Comparison of ENCODE assay signal across 22 cellular contexts in the genomic region with DNA sequence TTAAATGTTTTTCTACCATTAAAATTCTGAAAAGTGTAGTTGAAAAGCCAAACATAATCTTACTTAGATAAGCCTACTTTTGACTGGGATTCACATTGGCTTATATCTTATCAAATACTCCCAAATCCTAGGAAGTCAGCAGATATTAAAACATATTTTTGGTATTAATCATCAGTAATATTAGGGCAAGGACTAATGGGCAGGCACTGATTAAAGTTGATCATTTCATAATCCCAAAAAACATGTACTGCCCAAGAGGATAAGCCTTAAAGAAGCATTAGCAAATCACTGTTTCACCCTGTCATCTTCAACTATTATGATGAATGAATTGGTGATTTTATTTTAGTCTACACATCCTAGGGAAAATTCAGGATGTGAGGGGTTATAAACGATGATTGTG. TPM values are rescaled to one million over a fixed set of nuclear protein-coding genes. Genes with fewer than 3 reads are reported as not detected.
A peak's percentile ranks its signal among the peaks of the same experiment; 100 is the strongest.
DNase-seq lines count a peak whose midpoint lies in the region; ATAC-seq, FAIRE-seq and TF ChIP-seq lines count a peak whose summit lies in the region.
"Had no signal": no experiment of that assay in that cellular context is flagged by ENCODE, and none has a peak within 500 bp of the region (broad histone marks: within the 10 kb centered on the region; RNA-seq: fewer than 3 reads in every experiment).

No MANE protein-coding gene starts in this region.

- no peak overlapping the region for H3K4me3 Mint-ChIP-seq in natural killer cell
- H3K4me3 Mint-ChIP-seq in natural killer cell treated with Interleukin-12 subunit alpha and Interleukin-12 subunit beta and Interleukin-15 and Interleukin-18, amount 100 ng/mL, for 72 hours = no peak overlapping the region
- H3K4me3 Mint-ChIP-seq: GM23338 had no signal

- BruUV-seq in endothelial cell of umbilical vein (replicated peaks; lab: Mats Ljungman, UMichigan) = no TSS peak

- H3K9me1 ChIP-seq in endothelial cell of umbilical vein (replicated peaks; ENCODE audit: control insufficient read depth, extremely low read depth, insufficient read depth, low read length) = no peaks in the 10 kb centered on the region

- no peak overlapping the region for H3K4me3 ChIP-seq in endothelial cell of umbilical vein (replicated peaks in 1 of 3; ENCODE audit: insufficient read depth in 1 of 3, low read depth in 1 of 3, low read length in 3 of 3)
- H3K4me3 ChIP-seq: A549, GM23338, HAP-1 had no signal

- H3K4me2 ChIP-seq in endothelial cell of umbilical vein (ENCODE audit: insufficient read depth, low read length) = peak overlapping the region; percentile 42
- H3K4me2 ChIP-seq: A549, GM23338 had no signal

- H2AFZ ChIP-seq in endothelial cell of umbilical vein (ENCODE audit: low read depth, low read length) = no peak overlapping the region
- H2AFZ ChIP-seq: GM23338 had no signal

- TF ChIP-seq POLR2A in endothelial cell of umbilical vein (IDR thresholded peaks at IDR 0.05; ENCODE audit: low read depth, low read length) = no peak

- ATAC-seq in natural killer cell (no peak), omental fat pad (ENCODE audit: low FRiP score) (peak; percentile 72), GM21381 (IDR thresholded peaks at IDR 0.05; ENCODE audit: unreplicated experiment) (no peak)
- ATAC-seq in natural killer cell treated with Interleukin-12 subunit alpha and Interleukin-12 subunit beta and Interleukin-15 and Interleukin-18, amount 100 ng/mL, for 72 hours = no peak
- ATAC-seq: A549, GM23338 had no signal

- no peaks in the 10 kb centered on the region for H3K9me3 ChIP-seq in endothelial cell of umbilical vein (replicated peaks; ENCODE audit: control insufficient read depth, insufficient read depth, low read length)
- H3K9me3 ChIP-seq: A549, BE2C, HAP-1 had no signal

- TF ChIP-seq CTCF in natural killer cell (IDR thresholded peaks at IDR 0.05) (no peak), endothelial cell of umbilical vein (IDR thresholded peaks at IDR 0.05; ENCODE audit: extremely low read depth in 1 of 2, insufficient read depth in 1 of 2, low read depth in 1 of 2, low read length in 2 of 2) (no peak), omental fat pad (IDR thresholded peaks at IDR 0.05) (no peak)

- DNase-seq in natural killer cell = no peak
- no peak for DNase-seq in natural killer cell treated with Interleukin-12 subunit alpha and Interleukin-12 subunit beta and Interleukin-15 and Interleukin-18, amount 100 ng/mL, for 72 hours (ENCODE audit: low spot score)
- no peak for DNase-seq in endothelial cell of umbilical vein (ENCODE audit: low read depth, low spot score)
- no peak for DNase-seq in omental fat pad (ENCODE audit: low spot score)
- no peak for DNase-seq in Ammon's horn (ENCODE audit: low spot score)
- no peak for DNase-seq in 8988T
- DNase-seq: BE2C, COR-L47, DMS79, KG1, MV-4-11, NCI-H1694, NCI-H2081, NCI-H2171 treated with DMSO at 0.1 percent for 48 hours, NCI-H446 treated with DMSO at 0.1 percent for 48 hours, NCI-H526 treated with DMSO at 0.1 percent for 48 hours, OCI-M1, Right ventricle myocardium superior had no signal

- FAIRE-seq in endothelial cell of umbilical vein (lab: Jason Lieb, UNC) = no peak
- FAIRE-seq: A549 had no signal

- no peak overlapping the region for H3K9ac ChIP-seq in endothelial cell of umbilical vein (replicated peaks; ENCODE audit: extremely low read depth, insufficient read depth, low read length)

- peak overlapping the region; percentile 58 to 98 for H3K27ac Mint-ChIP-seq in natural killer cell
- H3K27ac Mint-ChIP-seq in natural killer cell treated with Interleukin-12 subunit alpha and Interleukin-12 subunit beta and Interleukin-15 and Interleukin-18, amount 100 ng/mL, for 72 hours = no peak overlapping the region
- H3K27ac Mint-ChIP-seq: GM23338 had no signal

- H3K79me2 ChIP-seq in endothelial cell of umbilical vein (ENCODE audit: control insufficient read depth, insufficient read depth, low read length) = peaks cover 29% of the 10 kb centered on the region

- POLR2A ChIA-PET in endothelial cell of umbilical vein (lab: Charles Lee) = no interaction called here

- dilution Hi-C loops in endothelial cell of umbilical vein (cut with MboI; ENCODE audit: extremely low pct_ligation_motif_present, low sequenced_read_pairs) = no loop called here

- no peak overlapping the region for H3K27ac ChIP-seq in endothelial cell of umbilical vein (ENCODE audit: insufficient read depth, low read depth, low read length)
- H3K27ac ChIP-seq: A549 had no signal

- peaks cover 18% of the 10 kb centered on the region for H3K4me1 ChIP-seq in endothelial cell of umbilical vein (ENCODE audit: control insufficient read depth, extremely low read depth, insufficient read depth, low read length)
- H3K4me1 ChIP-seq: BE2C, HAP-1 had no signal

- CTCF ChIA-PET in endothelial cell of umbilical vein (lab: Charles Lee) = interaction anchor here (0.6 to 2.0 kb wide), 3 partner anchors 12 to 293 kb away, joined by 3 to 7 read pairs (median 4); no protein-coding TSS in a partner anchor

- H3K9me3 Mint-ChIP-seq in natural killer cell = no peaks in the 10 kb centered on the region
- H3K9me3 Mint-ChIP-seq in natural killer cell treated with Interleukin-12 subunit alpha and Interleukin-12 subunit beta and Interleukin-15 and Interleukin-18, amount 100 ng/mL, for 72 hours = no peaks in the 10 kb centered on the region

- H3K36me3 Mint-ChIP-seq in natural killer cell = peaks cover 4% of the 10 kb centered on the region
- H3K36me3 Mint-ChIP-seq in natural killer cell treated with Interleukin-12 subunit alpha and Interleukin-12 subunit beta and Interleukin-15 and Interleukin-18, amount 100 ng/mL, for 72 hours = peaks cover 24% of the 10 kb centered on the region

- H3K36me3 ChIP-seq in endothelial cell of umbilical vein (ENCODE audit: control insufficient read depth in 2 of 2, extremely low read depth in 1 of 2, insufficient read depth in 2 of 2, low read length in 2 of 2) = peaks cover 0 to 2% of the 10 kb centered on the region in 2 experiments

- peaks cover 44% of the 10 kb centered on the region in 2 donors for H3K4me1 Mint-ChIP-seq in natural killer cell
- peaks cover 28 to 43% of the 10 kb centered on the region in 2 donors for H3K4me1 Mint-ChIP-seq in natural killer cell treated with Interleukin-12 subunit alpha and Interleukin-12 subunit beta and Interleukin-15 and Interleukin-18, amount 100 ng/mL, for 72 hours (ENCODE audit: low read depth in 2 of 2)

- intact Hi-C loops in natural killer cell (cut with micrococcal nuclease) = loop anchor here (10.0 kb wide), 2 partner anchors 180 to 1070 kb away; a partner anchor contains a TSS
- intact Hi-C loops in endothelial cell of umbilical vein (cut with micrococcal nuclease) = loop anchor here (10.0 kb wide), 1 partner anchor 630 kb away; no protein-coding TSS in a partner anchor

- no peaks in the 10 kb centered on the region for H3K27me3 ChIP-seq in endothelial cell of umbilical vein (ENCODE audit: control insufficient read depth in 2 of 2, insufficient read depth in 2 of 2, low read length in 2 of 2)
- H3K27me3 ChIP-seq: BE2C had no signal

- H3K27me3 Mint-ChIP-seq in natural killer cell (ENCODE audit: low read depth in 2 of 2) = no peaks in the 10 kb centered on the region
- H3K27me3 Mint-ChIP-seq in natural killer cell treated with Interleukin-12 subunit alpha and Interleukin-12 subunit beta and Interleukin-15 and Interleukin-18, amount 100 ng/mL, for 72 hours = no peaks in the 10 kb centered on the region

- H4K20me1 ChIP-seq in endothelial cell of umbilical vein (replicated peaks; ENCODE audit: control insufficient read depth, extremely low read depth, insufficient read depth, low read length) = no peaks in the 10 kb centered on the region

TF ChIP-seq in endothelial cell of umbilical vein, 7 proteins besides CTCF, POLR2A, EP300 and RAD21:
- TF ChIP-seq MYC (IDR thresholded peaks at IDR 0.05; ENCODE audit: low read depth, low read length) (no peak), EZH2 (IDR thresholded peaks at IDR 0.05; ENCODE audit: borderline replicate concordance, low read depth, low read length, severe bottlenecking) (no peak), FOS (IDR thresholded peaks at IDR 0.05; ENCODE audit: borderline replicate concordance, insufficient read depth, low read length) (no peak), POLR2AphosphoS5 (IDR thresholded peaks at IDR 0.05; ENCODE audit: insufficient read depth, low read depth, low read length) (no peak), JUN (IDR thresholded peaks at IDR 0.05; ENCODE audit: borderline replicate concordance, insufficient read depth, insufficient read length, low read depth) (no peak), GATA2 (IDR thresholded peaks at IDR 0.05; ENCODE audit: insufficient read depth, insufficient read length, low read depth, low read length) (no peak)
- TF ChIP-seq, protein P1, sequence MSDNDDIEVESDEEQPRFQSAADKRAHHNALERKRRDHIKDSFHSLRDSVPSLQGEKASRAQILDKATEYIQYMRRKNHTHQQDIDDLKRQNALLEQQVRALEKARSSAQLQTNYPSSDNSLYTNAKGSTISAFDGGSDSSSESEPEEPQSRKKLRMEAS (IDR thresholded peaks at IDR 0.05; ENCODE audit: insufficient read depth, insufficient read length) = no peak

RNA-seq across cellular contexts. Expression of a gene that starts 5.0 kb away (rescaled TPM):
- total RNA-seq in natural killer cell (10 to 100 TPM; 29.8 to 34.8 (median 32.8) TPM), endothelial cell of umbilical vein (16.8 and 19.8 TPM in 2 replicates), omental fat pad (10 to 100 TPM; 16.9 to 33.7 (median 23.4) TPM)
- total RNA-seq in natural killer cell treated with Interleukin-12 subunit alpha and Interleukin-12 subunit beta and Interleukin-15 and Interleukin-18, amount 100 ng/mL, for 72 hours = 10 to 100 TPM; 35.4 to 44.1 TPM
- 3.5 and 4.8 TPM in 2 replicates for polyA plus RNA-seq in endothelial cell of umbilical vein
- polyA plus RNA-seq in endothelial cell of umbilical vein (2011; cell fraction: cytosol; rRNA removed) = 5.2 and 5.5 TPM in 2 replicates
- polyA plus RNA-seq in endothelial cell of umbilical vein (2011; cell fraction: nucleus; rRNA removed) = 5.2 and 6.1 TPM in 2 replicates
- polyA plus RNA-seq in endothelial cell of umbilical vein (2012) = 11.0 and 12.8 TPM in 2 replicates
- 13.5 and 14.9 TPM in 2 replicates for polyA minus RNA-seq in endothelial cell of umbilical vein
- 7.6 TPM for polyA minus RNA-seq in endothelial cell of umbilical vein (2011; cell fraction: cytosol; rRNA and poly(A)+ RNA removed)
- 7.7 and 11.2 TPM in 2 replicates for polyA minus RNA-seq in endothelial cell of umbilical vein (2011; cell fraction: nucleus; rRNA and poly(A)+ RNA removed)

Comparison
In these comparisons a context has a peak if more than half of its experiments do, and no peak if none do; other contexts are left out.
1. H3K27ac Mint-ChIP-seq: peak in natural killer cell (2 of 2); none in natural killer cell treated with Interleukin-12 subunit alpha and Interleukin-12 subunit beta and Interleukin-15 and Interleukin-18, amount 100 ng/mL, for 72 hours (0 of 2).